Comparison of ENCODE assay signal across 15 cellular contexts in the genomic region with DNA sequence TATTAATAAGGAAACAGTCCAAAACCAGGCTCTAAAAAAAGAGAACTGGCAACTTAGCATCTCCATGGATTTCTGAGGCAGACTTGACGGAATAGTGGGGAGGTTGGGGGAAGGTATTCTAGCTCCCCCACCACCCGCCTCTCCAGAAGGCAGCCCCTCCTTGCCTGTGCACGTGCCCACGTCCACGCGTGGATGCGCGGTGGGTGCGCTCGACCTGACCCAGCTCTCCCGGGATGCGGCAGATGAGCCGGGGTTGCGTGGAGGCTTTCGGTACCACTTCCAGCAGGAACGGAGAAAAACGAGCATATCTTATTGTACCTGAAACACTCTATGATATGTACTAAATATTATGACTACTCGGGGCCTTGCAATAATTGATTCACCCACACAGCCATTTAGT.
DNase-seq lines count a peak whose midpoint lies in the region.
"Had no signal": no experiment of that assay in that cellular context is flagged by ENCODE, and none has a peak within 500 bp of the region (broad histone marks: within the 10 kb centered on the region; RNA-seq: fewer than 3 reads in every experiment).

No MANE protein-coding gene starts in this region.

- no peaks in the 10 kb centered on the region for H3K27me3 ChIP-seq in BLaER1
- H3K27me3 ChIP-seq in Karpas-422 (ENCODE audit: low read length) = no peaks in the 10 kb centered on the region

- H3K4me2 ChIP-seq in BLaER1 = peak overlapping the region; percentile 91
- peak overlapping the region; percentile 29 for H3K4me2 ChIP-seq in Karpas-422 (ENCODE audit: low read depth, low read length, poor library complexity, severe bottlenecking)

- H3K9me2 ChIP-seq in Karpas-422 (replicated peaks; ENCODE audit: insufficient read depth, low read length) = no peaks in the 10 kb centered on the region

- H3K4me3 ChIP-seq in BLaER1 (no peak overlapping the region), Karpas-422 (ENCODE audit: low read length) (no peak overlapping the region)

- H2AFZ ChIP-seq in Karpas-422 (ENCODE audit: low read length) = no peak overlapping the region

- H3K36me3 ChIP-seq in BLaER1 (no peaks in the 10 kb centered on the region; the same call in 1 of the 2 replicates), Karpas-422 (ENCODE audit: insufficient read depth, low read length) (no peaks in the 10 kb centered on the region)

- peaks cover 15% of the 10 kb centered on the region for H3K9me3 ChIP-seq in BLaER1
- H3K9me3 ChIP-seq in Karpas-422 (ENCODE audit: low read length) = no peaks in the 10 kb centered on the region

- H3K79me2 ChIP-seq in Karpas-422 (ENCODE audit: low read length) = no peaks in the 10 kb centered on the region

- H4K20me1 ChIP-seq in BLaER1 (peaks cover 8% of the 10 kb centered on the region; the same call in 1 of the 2 replicates), Karpas-422 (ENCODE audit: insufficient read depth, low read depth, low read length) (no peaks in the 10 kb centered on the region)

- H3K9ac ChIP-seq in BLaER1 (no peak overlapping the region), Karpas-422 (ENCODE audit: low read length) (no peak overlapping the region)

- peaks cover 64% of the 10 kb centered on the region for H3K4me1 ChIP-seq in BLaER1
- peaks cover 26% of the 10 kb centered on the region for H3K4me1 ChIP-seq in Karpas-422 (ENCODE audit: low read length)

- H3K27ac ChIP-seq in BLaER1 (no peak overlapping the region), Karpas-422 (ENCODE audit: low read length) (no peak overlapping the region; the same call in 1 of the 2 replicates)
- H3K27ac ChIP-seq: HL-60 had no signal

- DNase-seq in 8988T (peak; percentile 15), Karpas-422 (no peak), mesenteric fat pad (ENCODE audit: low spot score) (peak; percentile 62), NK-92 (lab: John Stamatoyannopoulos, UW; ENCODE audit: unreplicated experiment) (no peak), HUDEP-2 (lab: John Stamatoyannopoulos, UW; ENCODE audit: unreplicated experiment in 76 of 76) (no peak), NCI-H345 (lab: John Stamatoyannopoulos, UW) (no peak), NCI-H748 treated with DMSO at 0.1 percent for 48 hours (lab: John Stamatoyannopoulos, UW) (no peak)
- DNase-seq: Calu3; CD4-positive, alpha-beta T cell; DND-41; GDM1; IMR-90; KBM-7 had no signal

Comparison
In these comparisons a context has a peak if more than half of its experiments do, and no peak if none do; other contexts are left out.
1. DNase-seq: peak in 8988T (single experiment) and mesenteric fat pad (single experiment); none in Karpas-422 (single experiment), NK-92 (single experiment), HUDEP-2 (0 of 76), NCI-H345 (single experiment) and NCI-H748 treated with DMSO at 0.1 percent for 48 hours (single experiment).